In the genomic region with DNA sequence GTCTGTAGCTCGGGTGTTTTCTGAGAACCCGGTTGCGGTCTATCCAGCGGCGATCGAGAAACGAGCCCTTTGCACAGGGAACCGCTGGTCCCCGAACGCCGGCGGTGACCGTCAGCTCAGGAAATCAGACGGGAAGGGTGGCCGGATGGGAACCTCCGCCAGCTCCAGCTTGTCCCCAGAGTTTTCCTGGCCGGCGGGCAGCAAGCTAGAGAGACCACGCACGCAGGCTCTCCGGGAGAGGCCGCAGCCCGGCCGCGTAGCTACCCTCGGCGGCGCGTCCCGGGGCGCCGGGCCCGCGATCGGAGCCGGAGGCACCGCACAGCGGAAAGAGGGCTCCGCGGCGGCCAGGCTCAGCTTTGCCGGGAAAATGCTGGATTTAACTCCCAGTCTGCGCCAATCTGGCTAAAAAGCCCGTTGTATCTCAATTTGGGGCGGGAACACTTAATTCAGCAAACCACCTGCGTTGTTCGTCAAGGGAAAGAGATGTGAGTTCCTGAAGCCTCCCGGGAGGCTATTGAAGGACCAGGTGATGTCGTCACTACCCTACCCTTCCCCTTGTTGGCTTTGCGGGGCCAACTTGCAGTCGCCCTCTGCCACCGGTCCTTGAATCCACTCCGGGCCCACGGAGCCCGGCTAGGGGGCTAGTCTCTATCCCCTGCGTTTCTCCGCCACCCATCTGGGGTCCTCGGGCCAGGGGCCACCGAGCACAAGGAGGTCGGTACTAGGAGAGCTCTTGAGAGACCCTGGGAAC, we compare ENCODE assay signal across 10 cellular contexts. TPM values are rescaled to one million over a fixed set of nuclear protein-coding genes. Genes with fewer than 3 reads are reported as not detected.
DNase-seq lines count a peak whose midpoint lies in the region; ATAC-seq and TF ChIP-seq lines count a peak whose summit lies in the region.
"Had no signal": no experiment of that assay in that cellular context is flagged by ENCODE, and none has a peak within 500 bp of the region (broad histone marks: within the 10 kb centered on the region; RNA-seq: fewer than 3 reads in every experiment).

No MANE protein-coding gene starts in this region.

- no peak for TF ChIP-seq RAD21 in liver (IDR thresholded peaks at IDR 0.05)

- peak in 2 of 3 experiments; percentile 55 to 60 for DNase-seq in NCI-H1417 (lab: John Stamatoyannopoulos, UW)
- DNase-seq in NCI-H1417 treated with DMSO at 0.1 percent for 48 hours (lab: John Stamatoyannopoulos, UW), result no peak
- peak in 11 of 34 experiments; percentile 3 to 22 (median 9) for DNase-seq in T-cell
- peak; percentile 54 for DNase-seq in dermis microvascular lymphatic vessel endothelial cell (ENCODE audit: low read depth in 2 of 2)
- peak; percentile 27 for DNase-seq in stimulated activated naive CD8-positive, alpha-beta T cell treated with anti-CD3 and anti-CD28 coated beads, Interleukin-15, Interleukin-2, amounts not matched to agents 100 U/mL and 50 U/mL, for 24 hours

- no peaks in the 10 kb centered on the region for H3K36me3 Mint-ChIP-seq in T-cell

- POLR2A ChIA-PET in T-cell (lab: Charles Lee), result interaction anchor here (0.6 to 1.2 kb wide), 3 partner anchors 8 to 265 kb away, joined by 3 to 7 read pairs (median 6); a partner anchor contains a TSS

- H3K36me3 ChIP-seq in liver (ENCODE audit: control insufficient read depth in 4 of 4, insufficient read depth in 3 of 4, low read depth in 1 of 4, low read length in 3 of 4), result no peaks in the 10 kb centered on the region

- H3K27ac ChIP-seq in liver (ENCODE audit: low read depth in 1 of 2, low read length in 2 of 2), result peak overlapping the region; percentile 29 to 32
- H3K27ac ChIP-seq: C4-2B had no signal

- H3K27ac Mint-ChIP-seq in T-cell, result no peak overlapping the region

- peaks cover 0 to 13% (median 1%) of the 10 kb centered on the region in 4 donors for H3K27me3 ChIP-seq in liver (ENCODE audit: control insufficient read depth in 4 of 4, insufficient read depth in 4 of 4, low read length in 3 of 4)

- CTCF ChIA-PET in T-cell (lab: Charles Lee), result interaction anchor here (0.5 to 4.3 kb wide), 15 partner anchors 8 to 439 kb away, joined by 3 to 29 read pairs (median 4); no protein-coding TSS in a partner anchor

- H3K4me3 Mint-ChIP-seq in T-cell, result peak overlapping the region; percentile 76 to 84 (median 78)

- peaks cover 39 to 40% of the 10 kb centered on the region in 2 donors for H3K27me3 Mint-ChIP-seq in T-cell

- no peaks in the 10 kb centered on the region for H3K9me3 Mint-ChIP-seq in T-cell

- H3K9me3 ChIP-seq in liver (ENCODE audit: control insufficient read depth in 4 of 4, low read length in 3 of 4), result no peaks in the 10 kb centered on the region

- H3K4me3 ChIP-seq in liver (ENCODE audit: low read depth in 1 of 3, low read length in 3 of 3), result peak overlapping the region; percentile 30 to 42 (median 40)

- no peak overlapping the region for H3K9ac ChIP-seq in liver (ENCODE audit: low read depth in 1 of 2, low read length in 2 of 2)

- peaks cover 15% of the 10 kb centered on the region in 3 donors for H3K4me1 Mint-ChIP-seq in T-cell

- WGBS in liver, result 8% methylated on average over 60 of the region's 60 CpGs

- peaks cover 7 to 21% (median 16%) of the 10 kb centered on the region in 4 donors for H3K4me1 ChIP-seq in liver (ENCODE audit: control insufficient read depth in 4 of 4, insufficient read depth in 4 of 4, low read length in 3 of 4)

- ATAC-seq in T-cell (replicated peaks in 1 of 4) (peak in 3 of 4 experiments; percentile 11 to 33 (median 29)), HG03469 (IDR thresholded peaks at IDR 0.05; ENCODE audit: unreplicated experiment) (no peak), HG02981 (IDR thresholded peaks at IDR 0.05; ENCODE audit: unreplicated experiment) (no peak)
- peak; percentile 8 for ATAC-seq in stimulated activated naive CD8-positive, alpha-beta T cell treated with anti-CD3 and anti-CD28 coated beads, Interleukin-15, Interleukin-2, amounts not matched to agents 100 U/mL and 50 U/mL, for 24 hours

- no peak for TF ChIP-seq CTCF in liver (IDR thresholded peaks at IDR 0.05; ENCODE audit: low read depth, low read length, missing input control)

TF ChIP-seq in liver, 16 proteins besides CTCF, POLR2A, EP300 and RAD21:
- TF ChIP-seq GABPA (IDR thresholded peaks at IDR 0.05 in 1 of 2, conservative IDR thresholded peaks at IDR 0.05 in 1 of 2), result no peak
- TF ChIP-seq YY1 (IDR thresholded peaks at IDR 0.05), result peak; percentile 20

RNA-seq across cellular contexts. Expression of a gene that starts 0.9 kb away (rescaled TPM):
- total RNA-seq in T-cell (1 to 10 TPM in 1 of 5 donors, under 1 TPM in 1, not detected in 3; 0.21 to 1.0 TPM), dermis microvascular lymphatic vessel endothelial cell (3.6 and 3.9 TPM in 2 replicates), liver (under 1 TPM in 1 of 2 donors, not detected in 1; 0.08 TPM)
- under 1 TPM; 0.25 to 0.33 TPM for polyA plus RNA-seq in liver
- total RNA-seq: activated CD8-positive, alpha-beta memory T cell treated with anti-CD3 and anti-CD28 coated beads for 36 hours had no signal

RNA-seq across cellular contexts. Expression of a gene that starts 43.6 kb away (rescaled TPM):
- total RNA-seq in T-cell (10 to 100 TPM; 23.2 to 38.2 (median 33.6) TPM), dermis microvascular lymphatic vessel endothelial cell (62.5 and 142 TPM in 2 replicates), liver (100 to 1,000 TPM in 1 of 2 donors, 10 to 100 TPM in 1; 65.4 to 176 TPM)
- polyA plus RNA-seq in liver, result 10 to 100 TPM; 35.3 to 86.4 TPM

Comparison
In these comparisons a context has a peak if more than half of its experiments do, and no peak if none do; other contexts are left out.
1. ATAC-seq: peak in T-cell (3 of 4) and stimulated activated naive CD8-positive, alpha-beta T cell treated with anti-CD3 and anti-CD28 coated beads, Interleukin-15, Interleukin-2, amounts not matched to agents 100 U/mL and 50 U/mL, for 24 hours (single experiment); none in HG03469 (single experiment) and HG02981 (single experiment).